ENCODE assay signal across 17 cellular contexts in the genomic region with DNA sequence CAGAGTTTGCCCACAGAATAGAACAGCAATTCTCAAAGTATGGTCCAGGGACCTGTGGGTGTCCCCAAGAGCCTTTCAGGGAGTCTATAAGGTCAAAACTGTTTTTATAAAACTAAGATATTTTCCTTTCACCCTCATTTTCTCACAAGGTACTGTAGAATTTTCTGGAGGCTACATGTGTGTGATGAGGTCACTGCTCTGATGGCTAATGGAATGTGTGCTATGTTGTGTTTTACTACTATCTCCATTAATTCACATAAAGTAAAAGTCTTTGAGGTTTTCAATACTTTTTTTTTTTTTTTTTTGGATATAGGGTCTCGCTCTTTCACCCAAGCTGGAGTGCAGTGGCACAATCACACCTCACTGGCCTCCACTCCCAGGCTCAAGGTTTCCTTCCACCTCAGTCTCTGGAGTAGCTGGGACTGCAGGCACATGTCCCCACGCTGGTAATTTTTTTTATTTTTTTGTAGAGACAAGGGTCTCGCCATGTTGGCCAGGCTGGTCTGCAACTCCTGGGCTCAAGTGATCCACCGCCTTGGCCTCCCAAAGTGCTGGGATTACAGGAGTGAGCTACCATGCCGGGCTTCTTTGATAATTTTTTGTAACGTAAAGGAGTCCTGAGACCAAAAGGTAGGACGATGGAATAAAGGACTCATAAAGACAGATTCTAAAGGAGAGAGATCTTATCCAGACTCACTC. TPM values are rescaled to one million over a fixed set of nuclear protein-coding genes. Genes with fewer than 3 reads are reported as not detected.
DNase-seq lines count a peak whose midpoint lies in the region; ATAC-seq and TF ChIP-seq lines count a peak whose summit lies in the region.
"Had no signal": no experiment of that assay in that cellular context is flagged by ENCODE, and none has a peak within 500 bp of the region (broad histone marks: within the 10 kb centered on the region; RNA-seq: fewer than 3 reads in every experiment).

No MANE protein-coding gene starts in this region.

- H2AK9ac ChIP-seq in IMR-90 (replicated peaks; ENCODE audit: low read depth, low read length, poor library complexity) = peak overlapping the region; percentile 52

- peak overlapping the region; percentile 58 for H3K14ac ChIP-seq in IMR-90 (replicated peaks; ENCODE audit: low read depth, low read length)

- TF ChIP-seq CTCF in IMR-90 (conservative IDR thresholded peaks at IDR 0.05; ENCODE audit: low read depth, low read length) (no peak), nephron (IDR thresholded peaks at IDR 0.05; ENCODE audit: unreplicated experiment in 3 of 3) (no peak)

- H3K27ac Mint-ChIP-seq in CD4-positive, CD25-positive, alpha-beta regulatory T cell = peak overlapping the region; percentile 75 to 95 (median 83)
- H3K27ac Mint-ChIP-seq in central memory CD8-positive, alpha-beta T cell (ENCODE audit: low read depth) = no peak overlapping the region
- no peak overlapping the region for H3K27ac Mint-ChIP-seq in nephron

- H3K27ac ChIP-seq in CD4-positive, CD25-positive, alpha-beta regulatory T cell (ENCODE audit: insufficient read depth, low read length, poor library complexity, severe bottlenecking) = peak overlapping the region; percentile 42
- H3K27ac ChIP-seq in IMR-90 (ENCODE audit: insufficient read depth, low read length) = no peak overlapping the region
- H3K27ac ChIP-seq: HL-60, psoas muscle, SK-N-MC, upper lobe of right lung had no signal

- H4K20me1 ChIP-seq in IMR-90 (ENCODE audit: insufficient read depth, low read length) = no peaks in the 10 kb centered on the region

- H3K36me3 ChIP-seq in CD4-positive, CD25-positive, alpha-beta regulatory T cell (ENCODE audit: control insufficient read depth, insufficient read depth, low read length) = peaks cover 4% of the 10 kb centered on the region
- H3K36me3 ChIP-seq in IMR-90 (ENCODE audit: control insufficient read depth, insufficient read depth, low read length) = peaks cover 6% of the 10 kb centered on the region
- H3K36me3 ChIP-seq: upper lobe of right lung had no signal

- peak overlapping the region; percentile 32; the same call in 1 of the 2 replicates for H2BK120ac ChIP-seq in IMR-90 (ENCODE audit: low read depth, low read length)

- TF ChIP-seq POLR2A in IMR-90 (IDR thresholded peaks at IDR 0.05; ENCODE audit: low read depth, low read length) = no peak

- no peak overlapping the region for H2AFZ ChIP-seq in IMR-90 (replicated peaks; ENCODE audit: low read length, poor library complexity)

- POLR2A ChIA-PET in IMR-90 (lab: Charles Lee; ENCODE audit: unreplicated experiment) = interaction anchor here (0.5 kb wide), 1 partner anchor 9 kb away, joined by 3 read pairs; no protein-coding TSS in a partner anchor

- no peak overlapping the region; the same call in 1 of the 2 replicates for H4K91ac ChIP-seq in IMR-90 (ENCODE audit: insufficient read depth, low read depth, low read length)

- H3K9me3 Mint-ChIP-seq in CD4-positive, CD25-positive, alpha-beta regulatory T cell = peaks cover 0 to 1% (median 0%) of the 10 kb centered on the region in 7 donors
- no peaks in the 10 kb centered on the region for H3K9me3 Mint-ChIP-seq in central memory CD8-positive, alpha-beta T cell
- H3K9me3 Mint-ChIP-seq in nephron = no peaks in the 10 kb centered on the region

- intact Hi-C loops in IMR-90 (cut with micrococcal nuclease) = no loop called here

- H3K56ac ChIP-seq in IMR-90 (ENCODE audit: extremely low read depth, insufficient read depth, low read length) = no peak overlapping the region

- H3K79me1 ChIP-seq in IMR-90 (ENCODE audit: low read depth in 1 of 2, low read length in 2 of 2) = peaks cover 27 to 52% of the 10 kb centered on the region in 2 experiments; a peak in 3 of 4 replicates

- H3K4me1 Mint-ChIP-seq in CD4-positive, CD25-positive, alpha-beta regulatory T cell = peaks cover 29 to 73% (median 52%) of the 10 kb centered on the region in 4 donors
- H3K4me1 Mint-ChIP-seq in central memory CD8-positive, alpha-beta T cell = peaks cover 67% of the 10 kb centered on the region
- H3K4me1 Mint-ChIP-seq in nephron = peaks cover 25% of the 10 kb centered on the region

- H4K8ac ChIP-seq in IMR-90 (ENCODE audit: low read depth in 2 of 2, low read length in 2 of 2) = peak overlapping the region in 1 of 2 experiments; percentile 28; a peak in 1 of 4 replicates

- no peak overlapping the region for H4K5ac ChIP-seq in IMR-90 (ENCODE audit: low read depth, low read length)

- H3K9me1 ChIP-seq in IMR-90 (ENCODE audit: insufficient read depth, low read length) = peaks cover 11% of the 10 kb centered on the region; the same call in 1 of the 2 replicates

- no TSS peak for BruUV-seq in IMR-90 (replicated peaks; lab: Mats Ljungman, UMichigan)

- in situ Hi-C loops in IMR-90 (cut with MboI; ENCODE audit: low sequenced_read_pairs) = no loop called here

- no peak for ATAC-seq in CD4-positive, CD25-positive, alpha-beta regulatory T cell (ENCODE audit: low read depth in 2 of 2)
- ATAC-seq in IMR-90 (ENCODE audit: low read depth) = no peak
- no peak for ATAC-seq in central memory CD8-positive, alpha-beta T cell (replicated peaks; ENCODE audit: extremely low read depth, poor library complexity, severe bottlenecking)
- ATAC-seq: left cardiac atrium, psoas muscle had no signal

- no peak for DNase-seq in CD4-positive, CD25-positive, alpha-beta regulatory T cell
- DNase-seq in IMR-90 (peak; percentile 48), NCI-H2171 treated with DMSO at 0.1 percent for 48 hours (lab: John Stamatoyannopoulos, UW) (no peak), NCI-H2029 (lab: John Stamatoyannopoulos, UW) (no peak), NCI-H1105 (lab: John Stamatoyannopoulos, UW) (no peak), ecto neural progenitor cell (ENCODE audit: low spot score) (no peak)
- no peak for DNase-seq in central memory CD8-positive, alpha-beta T cell (ENCODE audit: low spot score in 2 of 2)
- DNase-seq: central memory CD4-positive, alpha-beta T cell; foreskin fibroblast; left cardiac atrium; NCI-H1105 treated with DMSO at 0.1 percent for 48 hours; NCI-H774; psoas muscle; upper lobe of right lung had no signal

- H3K4me1 ChIP-seq in CD4-positive, CD25-positive, alpha-beta regulatory T cell (ENCODE audit: control insufficient read depth, insufficient read depth, low read length, poor library complexity, severe bottlenecking) = peaks cover 54% of the 10 kb centered on the region
- peaks cover 16% of the 10 kb centered on the region for H3K4me1 ChIP-seq in IMR-90 (ENCODE audit: control insufficient read depth, insufficient read depth, low read length)

- no peak overlapping the region for H2BK5ac ChIP-seq in IMR-90 (ENCODE audit: low read depth, low read length, poor library complexity, severe bottlenecking)

- H3K4ac ChIP-seq in IMR-90 (ENCODE audit: low read depth, low read length) = peak overlapping the region; percentile 47; the same call in 1 of the 2 replicates

- H3K23ac ChIP-seq in IMR-90 (ENCODE audit: low read depth, low read length) = peak overlapping the region; percentile 79

- 82% methylated on average over 4 of the region's 7 CpGs; no CpG with 5 or more reads in 1 of the 2 experiments for WGBS in IMR-90 (ENCODE audit: extremely low coverage in 2 of 2, insufficient read length in 1 of 2), 2 experiments

- peak overlapping the region; percentile 57; the same call in 1 of the 2 replicates for H2BK20ac ChIP-seq in IMR-90 (ENCODE audit: low read depth, low read length)

- H3K9me3 ChIP-seq in CD4-positive, CD25-positive, alpha-beta regulatory T cell (ENCODE audit: control insufficient read depth in 2 of 2, low read length in 2 of 2) = no peaks in the 10 kb centered on the region
- H3K9me3 ChIP-seq in IMR-90 (ENCODE audit: control insufficient read depth, insufficient read depth, low read length) = no peaks in the 10 kb centered on the region
- H3K9me3 ChIP-seq: psoas muscle, upper lobe of right lung had no signal

- dilution Hi-C loops in IMR-90 (cut with HindIII; ENCODE audit: low sequenced_read_pairs, unreplicated experiment) = no loop called here

- peaks cover 12% of the 10 kb centered on the region for H3K36me3 Mint-ChIP-seq in CD4-positive, CD25-positive, alpha-beta regulatory T cell
- H3K36me3 Mint-ChIP-seq in central memory CD8-positive, alpha-beta T cell (ENCODE audit: insufficient read depth) = peaks cover 22% of the 10 kb centered on the region
- H3K36me3 Mint-ChIP-seq in nephron (ENCODE audit: low read depth) = no peaks in the 10 kb centered on the region

- H2BK15ac ChIP-seq in IMR-90 (ENCODE audit: low read depth, low read length) = 0 out of 3 replicates have a peak overlapping the region, but pooled peaks have one; percentile 26

- peak overlapping the region; percentile 65 for H3K4me2 ChIP-seq in IMR-90 (ENCODE audit: low read depth, low read length)

- H3K4me3 Mint-ChIP-seq in CD4-positive, CD25-positive, alpha-beta regulatory T cell = peak overlapping the region; percentile 90 to 98 (median 96)
- H3K4me3 Mint-ChIP-seq in central memory CD8-positive, alpha-beta T cell = peak overlapping the region; percentile 87
- H3K4me3 Mint-ChIP-seq in nephron = peak overlapping the region in 2 of 3 experiments; percentile 52 to 62

- no peak overlapping the region for H3K18ac ChIP-seq in IMR-90 (ENCODE audit: low read depth, low read length)

- no peaks in the 10 kb centered on the region for H3K27me3 Mint-ChIP-seq in CD4-positive, CD25-positive, alpha-beta regulatory T cell
- no peaks in the 10 kb centered on the region for H3K27me3 Mint-ChIP-seq in central memory CD8-positive, alpha-beta T cell
- peaks cover 97% of the 10 kb centered on the region for H3K27me3 Mint-ChIP-seq in nephron (ENCODE audit: low read depth)

- CTCF ChIA-PET in IMR-90 (lab: Yijun Ruan, JAX) = interaction anchor here (1.0 kb wide), 1 partner anchor 14 kb away, joined by 3 read pairs; no protein-coding TSS in a partner anchor

- peak overlapping the region; percentile 77 for H3K4me3 ChIP-seq in CD4-positive, CD25-positive, alpha-beta regulatory T cell (ENCODE audit: low read depth, low read length)
- H3K4me3 ChIP-seq in IMR-90 (ENCODE audit: insufficient read depth, low read depth, low read length) = peak overlapping the region; percentile 91
- H3K4me3 ChIP-seq: SK-N-MC had no signal

- H2AK5ac ChIP-seq in IMR-90 (ENCODE audit: low read depth, low read length) = 0 out of 2 replicates have a peak overlapping the region, but pooled peaks have one; percentile 64

- TF ChIP-seq RAD21 in IMR-90 (IDR thresholded peaks at IDR 0.05; ENCODE audit: low read length) = no peak

- peak overlapping the region; percentile 25; the same call in 1 of the 2 replicates for H3K9ac ChIP-seq in IMR-90 (ENCODE audit: low read depth, low read length)

- no peaks in the 10 kb centered on the region for H3K27me3 ChIP-seq in CD4-positive, CD25-positive, alpha-beta regulatory T cell (ENCODE audit: control insufficient read depth, insufficient read depth, low read length)
- H3K27me3 ChIP-seq in IMR-90 (ENCODE audit: control insufficient read depth, insufficient read depth, low read length) = no peaks in the 10 kb centered on the region

RNA-seq across cellular contexts. Expression of a gene that starts 1.8 kb away (rescaled TPM):
- 48.8 TPM for total RNA-seq in CD4-positive, CD25-positive, alpha-beta regulatory T cell
- polyA plus RNA-seq in CD4-positive, CD25-positive, alpha-beta regulatory T cell = 10 to 100 TPM; 32.9 to 41.2 (median 38.7) TPM
- 19.7 and 20.3 TPM in 2 replicates for total RNA-seq in IMR-90 (2012; rRNA removed)
- polyA plus RNA-seq in IMR-90 (2012; rRNA removed) = 15.3 and 17.6 TPM in 2 replicates
- 8.1 and 12.6 TPM in 2 replicates for polyA plus RNA-seq in IMR-90 (2012; cell fraction: cytosol; rRNA removed)
- polyA plus RNA-seq in IMR-90 (2012; cell fraction: nucleus; rRNA removed; ENCODE audit: low replicate concordance) = 7.4 and 9.4 TPM in 2 replicates

RNA-seq across cellular contexts. Expression of a gene that starts 26.4 kb away (rescaled TPM):
- 2,468 TPM for total RNA-seq in CD4-positive, CD25-positive, alpha-beta regulatory T cell
- polyA plus RNA-seq in CD4-positive, CD25-positive, alpha-beta regulatory T cell = over 10,000 TPM in 1 of 4 donors, 1,000 to 10,000 TPM in 3; 7,086 to 10,693 (median 8,015) TPM
- total RNA-seq in IMR-90 (2012; rRNA removed) = 842 and 3,620 TPM in 2 replicates
- 5,527 and 7,531 TPM in 2 replicates for polyA plus RNA-seq in IMR-90 (2012; rRNA removed)
- polyA plus RNA-seq in IMR-90 (2012; cell fraction: cytosol; rRNA removed) = 7,585 and 16,787 TPM in 2 replicates
- 1,357 and 2,658 TPM in 2 replicates for polyA plus RNA-seq in IMR-90 (2012; cell fraction: nucleus; rRNA removed; ENCODE audit: low replicate concordance)

Comparison
In these comparisons a context has a peak if more than half of its experiments do, and no peak if none do; other contexts are left out.
1. H3K27ac Mint-ChIP-seq: peak in CD4-positive, CD25-positive, alpha-beta regulatory T cell (3 of 3); none in central memory CD8-positive, alpha-beta T cell (single experiment) and nephron (0 of 3).
2. Peak in every context shown above with its lines, with median percentiles within 50 percentile points of each other: H3K4me3 Mint-ChIP-seq.